ENCODE assay signal across 19 cellular contexts in the genomic region with DNA sequence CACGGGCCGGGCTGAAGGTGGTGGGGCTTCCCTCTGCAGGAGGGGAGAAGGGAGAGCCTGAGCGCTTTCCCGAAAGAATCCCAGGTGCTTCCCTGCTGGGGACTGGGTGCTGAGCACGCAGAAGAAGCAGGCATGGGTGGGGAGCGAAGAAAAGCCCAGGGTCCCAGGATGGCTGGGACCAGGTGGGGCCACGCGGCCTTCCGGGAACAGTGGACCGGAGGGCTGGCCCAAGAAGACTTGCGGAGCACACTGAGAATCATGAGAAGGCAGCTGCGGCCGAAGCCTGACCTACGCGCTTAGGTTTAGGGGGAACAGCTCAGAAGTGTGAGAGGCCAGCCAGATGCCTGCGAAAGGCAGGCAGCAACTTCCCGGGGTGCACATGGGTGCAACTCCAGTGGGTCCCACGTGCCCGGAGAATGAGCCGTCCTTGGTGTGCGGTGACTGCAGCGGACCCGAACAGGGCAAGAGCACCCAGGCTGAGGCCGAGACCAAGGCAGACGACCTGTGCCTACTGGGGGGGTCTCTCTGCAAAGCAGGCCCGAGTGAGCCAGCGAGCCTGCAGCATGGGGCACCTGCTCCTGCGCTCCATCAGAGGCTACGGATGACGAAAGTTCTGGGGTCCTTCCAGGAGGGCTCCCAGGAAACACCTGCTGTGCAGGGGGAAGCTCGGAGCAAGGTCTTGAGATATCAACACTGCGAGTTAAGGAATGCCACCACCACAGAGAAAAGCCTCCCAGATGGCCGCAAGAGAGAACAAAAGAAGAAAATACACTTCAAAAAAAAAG.
"Had no signal": no experiment of that assay in that cellular context is flagged by ENCODE, and none has a peak within 500 bp of the region (broad histone marks: within the 10 kb centered on the region; RNA-seq: fewer than 3 reads in every experiment).

No MANE protein-coding gene starts in this region.

- H3K36me3 ChIP-seq: colonic mucosa had no signal

- H2AFZ ChIP-seq: hepatocyte had no signal

- H3K27ac ChIP-seq: colonic mucosa, gastrocnemius medialis, hepatocyte had no signal

- DNase-seq: activated CD4-positive, alpha-beta T cell treated with anti-CD3 and anti-CD28 coated beads, Interleukin-2, amount 50 U/mL, for 4 hours; activated CD8-positive, alpha-beta memory T cell treated with anti-CD3 and anti-CD28 coated beads, Interleukin-2, amount 10 ng/mL, durations not matched to agents 7 days and 5 days; activated gamma-delta T cell; activated naive CD8-positive, alpha-beta T cell treated with anti-CD3 and anti-CD28 coated beads for 36 hours; activated T-cell treated with anti-CD3 and anti-CD28 coated beads, Interleukin-2, amount 50 U/mL, for 48 hours; anterior cingulate cortex; colonic mucosa; gastrocnemius medialis; kidney glomerular epithelial cell; naive B cell; occipital lobe; sigmoid colon; stimulated activated CD4-positive, alpha-beta T cell treated with anti-CD3 and anti-CD28 coated beads, Interleukin-12 subunit alpha, Interleukin-12 subunit beta, amount 100 ng/mL, for 4 hours; stimulated activated naive CD4-positive, alpha-beta T cell; trophoblast cell had no signal

- H3K4me3 ChIP-seq: colonic mucosa, gastrocnemius medialis, hepatocyte, lung, sigmoid colon had no signal

- H3K4me1 ChIP-seq: colonic mucosa had no signal

- H3K27ac Mint-ChIP-seq: activated CD8-positive, alpha-beta memory T cell treated with anti-CD3 and anti-CD28 coated beads, Interleukin-2, amount 10 ng/mL, durations not matched to agents 7 days and 5 days; activated naive CD8-positive, alpha-beta T cell treated with anti-CD3 and anti-CD28 coated beads for 36 hours; T-helper 2 cell treated with Interferon-gamma antibody and Interleukin-4, amounts not matched to agents 5 μg/mL and 100 μg/mL, for 36 hours had no signal

- H3K27me3 Mint-ChIP-seq: activated CD8-positive, alpha-beta memory T cell treated with anti-CD3 and anti-CD28 coated beads, Interleukin-2, amount 10 ng/mL, durations not matched to agents 7 days and 5 days; activated naive CD8-positive, alpha-beta T cell treated with anti-CD3 and anti-CD28 coated beads for 36 hours; naive B cell had no signal

- H3K9me3 ChIP-seq: colonic mucosa, gastrocnemius medialis, sigmoid colon had no signal

- ATAC-seq: activated CD4-positive, CD25-positive, alpha-beta regulatory T cell treated with anti-CD3 and anti-CD28 coated beads, Interleukin-2, amount 50 U/mL, for 24 hours; activated CD8-positive, alpha-beta memory T cell treated with anti-CD3 and anti-CD28 coated beads, Interleukin-2, amount 10 ng/mL, durations not matched to agents 7 days and 5 days; gastrocnemius medialis had no signal

- H3K36me3 Mint-ChIP-seq: activated CD8-positive, alpha-beta memory T cell treated with anti-CD3 and anti-CD28 coated beads, Interleukin-2, amount 10 ng/mL, durations not matched to agents 7 days and 5 days had no signal

- H3K27me3 ChIP-seq: colonic mucosa, gastrocnemius medialis, hepatocyte, sigmoid colon had no signal

- H3K4me3 Mint-ChIP-seq: activated CD8-positive, alpha-beta memory T cell treated with anti-CD3 and anti-CD28 coated beads, Interleukin-2, amount 10 ng/mL, durations not matched to agents 7 days and 5 days; activated naive CD8-positive, alpha-beta T cell treated with anti-CD3 and anti-CD28 coated beads for 36 hours; naive B cell; T-helper 2 cell treated with Interferon-gamma antibody and Interleukin-4, amounts not matched to agents 5 μg/mL and 100 μg/mL, for 36 hours had no signal

- H3K4me2 ChIP-seq: hepatocyte had no signal

- H3K9me3 Mint-ChIP-seq: activated naive CD8-positive, alpha-beta T cell treated with anti-CD3 and anti-CD28 coated beads for 36 hours; naive B cell; T-helper 2 cell treated with Interferon-gamma antibody and Interleukin-4, amounts not matched to agents 5 μg/mL and 100 μg/mL, for 36 hours had no signal
